8 cellular contexts compared by ENCODE assay signal in the genomic region with DNA sequence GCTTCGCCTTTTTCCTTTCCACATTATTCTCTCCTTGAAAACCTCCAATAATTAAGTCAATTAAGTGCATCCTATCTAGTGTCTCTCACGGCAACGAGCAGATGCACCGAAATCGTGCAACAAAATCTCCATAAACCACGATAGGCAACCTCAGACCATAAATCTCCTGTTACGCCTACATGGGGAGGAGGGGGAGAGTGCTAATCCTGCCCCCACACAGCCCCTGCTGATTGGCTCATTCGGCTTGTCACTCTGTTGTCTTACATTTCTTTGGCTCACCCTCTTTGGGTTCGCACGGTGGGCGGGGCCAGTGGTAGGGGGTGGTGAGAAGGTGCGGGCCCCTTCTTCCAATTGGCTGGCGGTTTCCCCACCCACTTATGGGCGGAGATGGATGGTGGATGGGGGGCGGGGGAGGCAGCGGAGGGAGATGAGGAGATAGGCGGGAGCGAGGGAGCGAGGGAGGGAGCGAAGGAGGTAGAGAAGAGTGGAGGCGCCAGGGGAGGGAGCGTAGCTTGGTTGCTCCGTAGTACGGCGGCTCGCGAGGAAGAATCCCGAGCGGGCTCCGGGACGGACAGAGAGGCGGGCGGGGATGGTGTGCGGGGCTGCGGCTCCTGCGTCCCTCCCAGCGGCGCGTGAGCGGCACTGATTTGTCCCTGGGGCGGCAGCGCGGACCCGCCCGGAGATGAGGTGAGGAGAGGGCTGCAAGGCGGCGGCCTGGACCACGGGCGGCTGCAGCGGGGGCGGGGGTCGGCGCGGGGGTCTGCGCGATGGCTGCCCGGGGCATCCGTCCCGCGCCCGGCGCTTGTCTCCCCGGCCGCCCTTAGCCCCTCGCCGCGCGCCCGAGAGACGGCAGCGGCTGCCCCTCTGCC. TPM values are rescaled to one million over a fixed set of nuclear protein-coding genes. Genes with fewer than 3 reads are reported as not detected.
DNase-seq lines count a peak whose midpoint lies in the region; ATAC-seq, FAIRE-seq and TF ChIP-seq lines count a peak whose summit lies in the region.

A gene (plus strand): TSS at position 475 of the 869 bp plus-strand sequence. CDS start 76,328 bp downstream, outside the sequence.

- H3K27me3 Mint-ChIP-seq in IgD-negative memory B cell = peaks cover 14% of the 10 kb centered on the region

- TF ChIP-seq CTCF in D721Med (IDR thresholded peaks at IDR 0.05; ENCODE audit: insufficient read depth, missing control alignments) (no peak), mucosa of descending colon (IDR thresholded peaks at IDR 0.05) (no peak)

- ATAC-seq in GM21576 (IDR thresholded peaks at IDR 0.05; ENCODE audit: unreplicated experiment) = peak; percentile 80
- ATAC-seq in mucosa of descending colon = peak; percentile 89

- H3K4me3 ChIP-seq in mucosa of descending colon = peak within 1 kb of the TSS; percentile 96

- H3K27ac ChIP-seq in epithelial cell of prostate = peak within 1 kb of the TSS; percentile 85

- FAIRE-seq in D721Med (lab: Jason Lieb, UNC) = no peak

- H3K9me3 Mint-ChIP-seq in IgD-negative memory B cell = peaks cover 0 to 3% (median 0%) of the 10 kb centered on the region in 3 donors

- H3K27ac Mint-ChIP-seq in IgD-negative memory B cell = peak within 1 kb of the TSS; percentile 35 to 98 (median 81)

- H3K9me3 ChIP-seq in mucosa of descending colon = no peaks in the 10 kb centered on the region

- H3K4me1 ChIP-seq in mucosa of descending colon (ENCODE audit: low read depth) = peaks cover 13% of the 10 kb centered on the region

- peaks cover 10 to 12% (median 11%) of the 10 kb centered on the region in 3 donors for H3K4me1 Mint-ChIP-seq in IgD-negative memory B cell

- no peaks in the 10 kb centered on the region for H3K36me3 ChIP-seq in mucosa of descending colon (ENCODE audit: low read depth)

- no peaks in the 10 kb centered on the region for H3K36me3 Mint-ChIP-seq in IgD-negative memory B cell

- H3K4me3 Mint-ChIP-seq in IgD-negative memory B cell = peak within 1 kb of the TSS; percentile 90 to 98 (median 95)

- intact Hi-C loops in mucosa of descending colon (cut with DNase I, micrococcal nuclease) = loop anchor here in 1 of 2 donors (10.0 kb wide), 1 partner anchor 253 kb away; no protein-coding TSS in a partner anchor

- peak; percentile 61 for DNase-seq in D721Med (ENCODE audit: insufficient read length, low spot score)
- peak; percentile 100 for DNase-seq in OCI-M1 (lab: John Stamatoyannopoulos, UW)
- DNase-seq in activated T-cell treated with anti-CD3 and anti-CD28 coated beads, Interleukin-2, amount 50 U/mL, for 1 hour = peak; percentile 99
- peak; percentile 98 for DNase-seq in epithelial cell of prostate (ENCODE audit: low read depth, low spot score)
- peak; percentile 100 for DNase-seq in mucosa of descending colon
- peak; percentile 99 for DNase-seq in stimulated activated CD8-positive, alpha-beta memory T cell treated with anti-CD3 and anti-CD28 coated beads, Interleukin-4, amount 100 ng/mL, for 1 hour (ENCODE audit: low read depth in 2 of 2, low spot score in 1 of 2)

RNA-seq across cellular contexts. Expression of the gene that starts here (rescaled TPM):
- polyA plus RNA-seq in IgD-negative memory B cell = 0.01 TPM
- total RNA-seq in mucosa of descending colon = 10 to 100 TPM; 35.6 to 54.8 (median 45.3) TPM

Comparison
In these comparisons a context has a peak if more than half of its experiments do, and no peak if none do; other contexts are left out.
1. Peak in every context shown above with its lines: DNase-seq, ATAC-seq, H3K4me3 ChIP-seq and H3K27ac ChIP-seq.